Comparison of ENCODE assay signal across 2 cellular contexts in genomic region chr5:55171471-55171870, GRCh38.
TF ChIP-seq lines count a peak whose summit lies in the region.

No MANE protein-coding gene starts in this region.

TF ChIP-seq in HepG2, 621 proteins besides CTCF, POLR2A, EP300 and RAD21:
- peak; percentile 50; the same call in 1 of the 2 replicates for TF ChIP-seq CEBPG (CRISPR knock-in tag; IDR thresholded peaks at IDR 0.05)
- no peak for TF ChIP-seq CREM (IDR thresholded peaks at IDR 0.05)
- TF ChIP-seq CREM (CRISPR knock-in tag; IDR thresholded peaks at IDR 0.05): no peak
- peak; percentile 52; the same call in 1 of the 2 replicates for TF ChIP-seq CEBPB (IDR thresholded peaks at IDR 0.05; ENCODE audit: borderline replicate concordance, low read depth, low read length)

TF ChIP-seq in GM23338, 12 proteins besides CTCF, POLR2A, EP300 and RAD21:
- no peak for TF ChIP-seq JUNB (IDR thresholded peaks at IDR 0.05; ENCODE audit: unreplicated experiment)
- TF ChIP-seq STAT1 (IDR thresholded peaks at IDR 0.05; ENCODE audit: unreplicated experiment): no peak
